In genomic region chr5:131254741-131255140, GRCh38 we compare ENCODE assay signal across 21 cellular contexts. TPM values are rescaled to one million over a fixed set of nuclear protein-coding genes. Genes with fewer than 3 reads are reported as not detected.
DNase-seq lines count a peak whose midpoint lies in the region; ATAC-seq, FAIRE-seq and TF ChIP-seq lines count a peak whose summit lies in the region.
"Had no signal": no experiment of that assay in that cellular context is flagged by ENCODE, and none has a peak within 500 bp of the region (broad histone marks: within the 10 kb centered on the region; RNA-seq: fewer than 3 reads in every experiment).

No MANE protein-coding gene starts in this region.

- H3K27ac Mint-ChIP-seq in activated T-cell treated with anti-CD3 and anti-CD28 coated beads, Interleukin-2, amount 50 U/mL, for 72 hours, result peak overlapping the region; percentile 98
- H3K27ac Mint-ChIP-seq in stimulated activated naive CD8-positive, alpha-beta T cell treated with anti-CD3 and anti-CD28 coated beads, Interleukin-15, Interleukin-2, amounts not matched to agents 100 ng/mL and 50 ng/mL, for 24 hours, result peak overlapping the region; percentile 96

- 0 out of 2 replicates have a peak overlapping the region, but pooled peaks have one; percentile 5 for H3K9ac ChIP-seq in SU-DHL-6 (ENCODE audit: low read length)
- H3K9ac ChIP-seq in GM12878 (ENCODE audit: control insufficient read depth, insufficient read depth, low read length), result no peak overlapping the region
- H3K9ac ChIP-seq: GM23248 had no signal

- no peak overlapping the region for H2AFZ ChIP-seq in SU-DHL-6 (ENCODE audit: low read depth, low read length, severe bottlenecking)
- no peak overlapping the region for H2AFZ ChIP-seq in GM12878 (ENCODE audit: control insufficient read depth, low read depth, low read length)
- H2AFZ ChIP-seq: GM23248 had no signal

- BruUV-seq in GM12878 (replicated peaks; lab: Mats Ljungman, UMichigan), result no TSS peak

- no peak for TF ChIP-seq POLR2A in GM12878 (IDR thresholded peaks at IDR 0.05; ENCODE audit: low read depth, low read length)
- TF ChIP-seq POLR2A in breast epithelium (IDR thresholded peaks at IDR 0.05), result no peak

- peaks cover 66% of the 10 kb centered on the region for H3F3A ChIP-seq in SU-DHL-6 (ENCODE audit: insufficient read depth)

- no peak for TF ChIP-seq RAD21 in GM12878 (IDR thresholded peaks at IDR 0.05; ENCODE audit: insufficient read depth, low read depth, low read length)

- POLR2A ChIA-PET in GM12878 (lab: Charles Lee), result interaction anchor here (0.9 to 10.7 kb wide), 2 partner anchors 9 to 30 kb away, joined by 4 to 141 read pairs; partner anchors contain the start of gene CDC42SE2

- FAIRE-seq in GM12878 (lab: Jason Lieb, UNC), result no peak
- FAIRE-seq: endothelial cell of umbilical vein, GM18507 had no signal

- no peaks in the 10 kb centered on the region for H3K9me3 ChIP-seq in SU-DHL-6 (ENCODE audit: insufficient read depth, low read length)
- H3K9me3 ChIP-seq in GM12878 (replicated peaks; ENCODE audit: control insufficient read depth, insufficient read depth, low read length), result no peaks in the 10 kb centered on the region
- peaks cover 0 to 3% of the 10 kb centered on the region in 2 donors for H3K9me3 ChIP-seq in breast epithelium
- H3K9me3 ChIP-seq: colonic mucosa had no signal

- H3K27me3 ChIP-seq in SU-DHL-6 (ENCODE audit: low read length), result no peaks in the 10 kb centered on the region
- no peaks in the 10 kb centered on the region for H3K27me3 ChIP-seq in GM12878 (replicated peaks in 1 of 2; ENCODE audit: control insufficient read depth in 2 of 2, insufficient read depth in 2 of 2, low read length in 1 of 2)
- no peaks in the 10 kb centered on the region for H3K27me3 ChIP-seq in breast epithelium
- H3K27me3 ChIP-seq: colonic mucosa had no signal

- ATAC-seq in activated T-cell treated with anti-CD3 and anti-CD28 coated beads, Interleukin-2, amount 50 U/mL, for 72 hours (replicated peaks in 1 of 2), result peak; percentile 49 to 62
- ATAC-seq in GM12878, result no peak
- ATAC-seq: Panc1; stimulated activated naive B cell treated with anti-CD40 and anti-IgM and Interleukin-4, amounts not matched to agents 10 μg/mL and 1 μg/mL and 100 μg/mL, for 72 hours had no signal

- peaks cover 1 to 15% of the 10 kb centered on the region in 2 donors for H3K36me3 Mint-ChIP-seq in activated T-cell treated with anti-CD3 and anti-CD28 coated beads, Interleukin-2, amount 50 U/mL, for 72 hours (ENCODE audit: insufficient read depth in 2 of 2)
- peaks cover 27% of the 10 kb centered on the region for H3K36me3 Mint-ChIP-seq in stimulated activated naive CD8-positive, alpha-beta T cell treated with anti-CD3 and anti-CD28 coated beads, Interleukin-15, Interleukin-2, amounts not matched to agents 100 ng/mL and 50 ng/mL, for 24 hours (ENCODE audit: low read depth)

- H3K36me3 ChIP-seq in SU-DHL-6 (ENCODE audit: low read length) (peaks cover 12% of the 10 kb centered on the region), GM12878 (ENCODE audit: control insufficient read depth in 2 of 2, insufficient read depth in 2 of 2, low read length in 1 of 2) (peaks cover 0 to 10% of the 10 kb centered on the region in 2 experiments; a peak in 2 of 4 replicates), breast epithelium (no peaks in the 10 kb centered on the region)
- H3K36me3 ChIP-seq: colonic mucosa had no signal

- H3K4me1 ChIP-seq in GM12878 (ENCODE audit: control insufficient read depth, insufficient read depth, low read length) (peaks cover 49% of the 10 kb centered on the region), breast epithelium (no peaks in the 10 kb centered on the region)
- H3K4me1 ChIP-seq: colonic mucosa had no signal

- H3K9me3 Mint-ChIP-seq in activated T-cell treated with anti-CD3 and anti-CD28 coated beads, Interleukin-2, amount 50 U/mL, for 72 hours, result no peaks in the 10 kb centered on the region
- no peaks in the 10 kb centered on the region for H3K9me3 Mint-ChIP-seq in stimulated activated naive CD8-positive, alpha-beta T cell treated with anti-CD3 and anti-CD28 coated beads, Interleukin-15, Interleukin-2, amounts not matched to agents 100 ng/mL and 50 ng/mL, for 24 hours

- SMC1A ChIA-PET in GM12878 (lab: Charles Lee; ENCODE audit: uncharacterized antibody, unreplicated experiment), result interaction anchor here (0.6 to 41.3 kb wide), 8 partner anchors 8 to 160 kb away, joined by 3 to 1218 read pairs (median 4); partner anchors contain the start of genes CDC42SE2 and HINT1

- H3K4me2 ChIP-seq in SU-DHL-6 (ENCODE audit: low read depth, low read length, poor library complexity, severe bottlenecking) (peak overlapping the region; percentile 80), GM12878 (ENCODE audit: control insufficient read depth, insufficient read depth) (peak overlapping the region; percentile 25; the same call in 1 of the 2 replicates)

- no peaks in the 10 kb centered on the region for H3K27me3 Mint-ChIP-seq in activated T-cell treated with anti-CD3 and anti-CD28 coated beads, Interleukin-2, amount 50 U/mL, for 72 hours (ENCODE audit: low read depth)
- no peaks in the 10 kb centered on the region for H3K27me3 Mint-ChIP-seq in stimulated activated naive CD8-positive, alpha-beta T cell treated with anti-CD3 and anti-CD28 coated beads, Interleukin-15, Interleukin-2, amounts not matched to agents 100 ng/mL and 50 ng/mL, for 24 hours
- H3K27me3 Mint-ChIP-seq: stimulated activated naive B cell treated with anti-CD40 and anti-IgM and Interleukin-4, amounts not matched to agents 10 μg/mL and 1 μg/mL and 100 μg/mL, for 72 hours had no signal

- H3K4me3 ChIP-seq in SU-DHL-6 (ENCODE audit: insufficient read depth, low read length, poor library complexity, severe bottlenecking) (peak overlapping the region; percentile 24), GM12878 (no peak overlapping the region), breast epithelium (no peak overlapping the region)
- H3K4me3 ChIP-seq: colonic mucosa, GM23248 had no signal

- RAD21 ChIA-PET in GM12878 (lab: Charles Lee; ENCODE audit: unreplicated experiment), result interaction anchor here (0.7 to 13.6 kb wide), 6 partner anchors 11 to 66 kb away, joined by 3 to 161 read pairs (median 4); no protein-coding TSS in a partner anchor

- DNase-seq in activated T-cell treated with anti-CD3 and anti-CD28 coated beads, Interleukin-2, amount 50 U/mL, for 72 hours, result no peak
- DNase-seq in activated T-cell treated with anti-CD3 and anti-CD28 coated beads, Interleukin-2, amount 50 U/mL, for 48 hours, result no peak
- DNase-seq in GM12878 (ENCODE audit: low read depth, low spot score), result no peak
- no peak for DNase-seq in NOMO-1 treated with DMSO at 0.1 percent for 48 hours (lab: John Stamatoyannopoulos, UW; ENCODE audit: unreplicated experiment)
- DNase-seq in foreskin melanocyte, result no peak
- no peak for DNase-seq in breast epithelium (ENCODE audit: low spot score in 2 of 2)
- DNase-seq: activated CD4-positive, alpha-beta T cell treated with anti-CD3 and anti-CD28 coated beads, Interleukin-2, amount 50 U/mL, for 1 hour; activated effector memory CD4-positive, alpha-beta T cell treated with Interleukin-2 at 50 U/mL for 16 hours; colonic mucosa; GM23248; hippocampal formation; mesendoderm; NCI-H1436 treated with DMSO at 0.1 percent for 48 hours; NCI-H774; stimulated activated CD4-positive, alpha-beta T cell treated with anti-CD3 and anti-CD28 coated beads, Interleukin-12 subunit alpha, Interleukin-12 subunit beta, amount 100 ng/mL, for 4 hours; stimulated activated naive B cell treated with anti-CD40 and anti-IgM and Interleukin-4, amounts not matched to agents 10 μg/mL and 1 μg/mL and 100 μg/mL, for 72 hours had no signal

- 49% methylated on average over 2 of the region's 2 CpGs for WGBS in GM12878 (ENCODE audit: insufficient coverage, insufficient replicate concordance, low lambda C conversion rate, missing lambda C conversion rate)

- intact Hi-C loops in GM12878 (cut with micrococcal nuclease; ENCODE audit: unreplicated experiment), result no loop called here
- intact Hi-C loops in breast epithelium (cut with DNase I; ENCODE audit: low total_unique reads), result no loop called here

- H3K9me2 ChIP-seq in SU-DHL-6 (replicated peaks; ENCODE audit: insufficient read depth, low read length), result no peaks in the 10 kb centered on the region

- peaks cover 96% of the 10 kb centered on the region for H3K4me1 Mint-ChIP-seq in activated T-cell treated with anti-CD3 and anti-CD28 coated beads, Interleukin-2, amount 50 U/mL, for 72 hours (ENCODE audit: low read depth)
- peaks cover 92% of the 10 kb centered on the region for H3K4me1 Mint-ChIP-seq in stimulated activated naive CD8-positive, alpha-beta T cell treated with anti-CD3 and anti-CD28 coated beads, Interleukin-15, Interleukin-2, amounts not matched to agents 100 ng/mL and 50 ng/mL, for 24 hours (ENCODE audit: low read depth)

- in situ Hi-C loops in GM12878 (cut with MboI), result no loop called here

- H4K20me1 ChIP-seq in SU-DHL-6 (ENCODE audit: low read depth, low read length) (no peaks in the 10 kb centered on the region), GM12878 (ENCODE audit: control insufficient read depth, insufficient read depth) (no peaks in the 10 kb centered on the region)

- peak overlapping the region; percentile 42; the same call in 1 of the 2 replicates for H3K27ac ChIP-seq in SU-DHL-6 (ENCODE audit: low read depth, low read length)
- no peak overlapping the region for H3K27ac ChIP-seq in GM12878 (ENCODE audit: control insufficient read depth, insufficient read depth)
- H3K27ac ChIP-seq in breast epithelium, result no peak overlapping the region
- H3K27ac ChIP-seq: colonic mucosa, GM23248 had no signal

- peaks cover 43% of the 10 kb centered on the region for H3K79me2 ChIP-seq in SU-DHL-6 (ENCODE audit: insufficient read depth, low read length)
- peaks cover 48% of the 10 kb centered on the region for H3K79me2 ChIP-seq in GM12878 (ENCODE audit: control insufficient read depth, insufficient read depth, low read length)

- peak overlapping the region; percentile 92 to 95 for H3K4me3 Mint-ChIP-seq in activated T-cell treated with anti-CD3 and anti-CD28 coated beads, Interleukin-2, amount 50 U/mL, for 72 hours
- peak overlapping the region; percentile 91 for H3K4me3 Mint-ChIP-seq in stimulated activated naive CD8-positive, alpha-beta T cell treated with anti-CD3 and anti-CD28 coated beads, Interleukin-15, Interleukin-2, amounts not matched to agents 100 ng/mL and 50 ng/mL, for 24 hours

- TF ChIP-seq CTCF in SU-DHL-6 (IDR thresholded peaks at IDR 0.05; ENCODE audit: insufficient read depth, low read length, poor library complexity, severe bottlenecking) (no peak), GM12878 (IDR thresholded peaks at IDR 0.05 in 2 of 3, conservative IDR thresholded peaks at IDR 0.05 in 1 of 3; ENCODE audit: control insufficient read depth in 2 of 3, extremely low read depth in 1 of 3, insufficient read depth in 1 of 3, low read depth in 3 of 3, low read length in 3 of 3) (no peak), breast epithelium (IDR thresholded peaks at IDR 0.05) (no peak)

- CTCF ChIA-PET in GM12878 (lab: Yijun Ruan, JAX), result interaction anchor here (0.9 to 1.4 kb wide), 4 partner anchors 8 to 40 kb away, joined by 3 to 5 read pairs (median 4); no protein-coding TSS in a partner anchor

- TF ChIP-seq EP300 in GM12878 (IDR thresholded peaks at IDR 0.05; ENCODE audit: borderline replicate concordance in 1 of 2, control insufficient read depth in 1 of 2, low read depth in 2 of 2, low read length in 2 of 2), result no peak

RNA-seq across cellular contexts. Expression of gene CDC42SE2, which starts 9.1 kb away (rescaled TPM):
- 100 to 1,000 TPM; 147 to 151 TPM for total RNA-seq in activated T-cell treated with anti-CD3 and anti-CD28 coated beads, Interleukin-2, amount 50 U/mL, for 72 hours
- total RNA-seq in GM12878 (2013; cell fraction: nucleolus; rRNA removed), result 137 and 144 TPM in 2 replicates
- 81.7 and 101 TPM in 2 replicates for total RNA-seq in GM12878 (2014; rRNA removed)
- total RNA-seq in GM12878 (2014; rRNA removed; fragmentation: Illumina TruSeq; extraction: Trizol), result 90.7 and 91.1 TPM in 2 replicates
- 75.6 and 76.0 TPM in 2 replicates for total RNA-seq in GM12878 (2021)
- polyA plus RNA-seq in GM12878 (2011; ENCODE audit: low read depth), result 54.3 TPM
- 148 and 215 TPM in 2 replicates for polyA plus RNA-seq in GM12878 (2011; rRNA removed)
- 43.4 and 63.0 TPM in 2 replicates for polyA plus RNA-seq in GM12878 (2011; cell fraction: cytosol; rRNA removed)
- polyA plus RNA-seq in GM12878 (2011; cell fraction: nucleus; rRNA removed), result 39.5 and 43.8 TPM in 2 replicates
- polyA plus RNA-seq in GM12878 (2012), result 80.9 and 89.2 TPM in 2 replicates
- polyA plus RNA-seq in GM12878 (2014; fragmentation: Illumina TruSeq; extraction: Trizol), result 75.2 and 106 TPM in 2 replicates
- polyA plus RNA-seq in GM12878 (2014; fragmentation: Nextera tagmentation; extraction: Ambion mirVana), result 10 to 100 TPM; 57.0 to 78.8 TPM
- 57.2 and 62.0 TPM in 2 replicates for polyA plus RNA-seq in GM12878 (2014; rRNA removed)
- 100 to 1,000 TPM; 113 to 116 TPM for polyA plus RNA-seq in GM12878 (2016; fragmentation: Nextera tagmentation; extraction: Ambion mirVana)
- 107 and 140 TPM in 2 replicates for polyA minus RNA-seq in GM12878 (2011; rRNA and poly(A)+ RNA removed)
- 46.4 and 47.3 TPM in 2 replicates for polyA minus RNA-seq in GM12878 (2011; cell fraction: cytosol; rRNA and poly(A)+ RNA removed)
- polyA minus RNA-seq in GM12878 (2011; cell fraction: nucleus; rRNA and poly(A)+ RNA removed), result 30.0 and 58.6 TPM in 2 replicates
- total RNA-seq in breast epithelium, result 10 to 100 TPM; 39.4 to 82.8 (median 41.0) TPM
